In the genomic region with DNA sequence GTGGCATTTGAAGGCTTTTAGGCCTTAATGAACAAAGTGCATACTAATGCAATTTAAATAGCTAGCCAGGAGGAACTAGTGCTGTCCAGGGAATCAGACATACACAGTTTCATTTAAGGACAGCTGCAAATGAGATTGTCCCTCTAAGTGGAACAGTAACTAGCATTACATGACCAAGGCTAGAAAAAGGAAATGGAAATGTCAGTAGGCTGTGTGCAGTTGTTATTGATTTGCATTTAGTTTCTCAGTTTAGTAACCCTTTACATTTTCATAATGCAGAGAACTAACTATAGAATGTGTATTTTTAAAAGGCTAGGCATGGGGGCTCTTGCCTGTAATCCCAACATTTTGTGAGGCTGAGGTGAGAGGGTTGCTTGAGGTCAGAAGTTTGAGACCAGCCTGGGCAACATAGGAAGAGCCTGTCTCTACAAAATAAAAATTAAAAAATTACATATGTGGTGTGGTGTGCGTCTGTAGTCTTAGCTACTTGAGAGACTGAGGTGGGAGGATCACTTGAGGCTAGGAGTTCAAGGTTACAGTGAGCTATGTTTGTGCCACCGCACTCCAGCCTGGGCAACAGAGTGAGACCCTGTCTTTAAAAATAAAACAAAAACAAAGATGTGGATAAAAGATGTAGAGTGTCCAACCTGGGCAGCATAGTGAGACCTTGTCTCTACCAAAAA, we compare ENCODE assay signal across 12 cellular contexts.
A peak's percentile ranks its signal among the peaks of the same experiment; 100 is the strongest.
DNase-seq lines count a peak whose midpoint lies in the region; ATAC-seq and TF ChIP-seq lines count a peak whose summit lies in the region.
"Had no signal": no experiment of that assay in that cellular context is flagged by ENCODE, and none has a peak within 500 bp of the region (broad histone marks: within the 10 kb centered on the region; RNA-seq: fewer than 3 reads in every experiment).

No MANE protein-coding gene starts in this region.

- no peaks in the 10 kb centered on the region for H3K27me3 Mint-ChIP-seq in Calu3 (ENCODE audit: unreplicated experiment)

- peak; percentile 39 for DNase-seq in OCI-M1 (lab: John Stamatoyannopoulos, UW)
- DNase-seq in transverse colon: no peak
- no peak for DNase-seq in mesenchymal stem cell
- DNase-seq in kidney glomerular epithelial cell (lab: John Stamatoyannopoulos, UW): no peak
- no peak for DNase-seq in Calu3
- DNase-seq: activated naive CD4-positive, alpha-beta T cell treated with Interleukin-2 at 50 U/mL for 16 hours; effector CD4-positive, alpha-beta T cell; NCI-H1105 treated with DMSO at 0.1 percent for 48 hours; WERI-Rb-1 had no signal

- no peak overlapping the region for H3K4me2 ChIP-seq in mesenchymal stem cell (ENCODE audit: low read length, poor library complexity, severe bottlenecking)

- no peaks in the 10 kb centered on the region for H3K9me3 ChIP-seq in transverse colon
- no peaks in the 10 kb centered on the region for H3K9me3 ChIP-seq in mesenchymal stem cell (ENCODE audit: control insufficient read depth, low read length)

- H3K27ac ChIP-seq in transverse colon (no peak overlapping the region), mesenchymal stem cell (ENCODE audit: low read length, poor library complexity, severe bottlenecking) (no peak overlapping the region)
- H3K27ac ChIP-seq: WERI-Rb-1 had no signal

- no peak overlapping the region for H3K18ac ChIP-seq in mesenchymal stem cell (ENCODE audit: low read depth in 1 of 2, low read length in 2 of 2)

- H3K27ac Mint-ChIP-seq in Calu3 (ENCODE audit: unreplicated experiment): no peak overlapping the region

- no peak overlapping the region for H4K8ac ChIP-seq in mesenchymal stem cell (ENCODE audit: low read length)

- ATAC-seq in GM18511 (IDR thresholded peaks at IDR 0.05; ENCODE audit: unreplicated experiment) (peak; percentile 94), GM21367 (IDR thresholded peaks at IDR 0.05; ENCODE audit: unreplicated experiment) (peak; percentile 95), HG03039 (IDR thresholded peaks at IDR 0.05; ENCODE audit: unreplicated experiment) (peak; percentile 92)

- no peak overlapping the region for H2BK120ac ChIP-seq in mesenchymal stem cell (ENCODE audit: low read depth, low read length)

- H3K4me1 ChIP-seq in transverse colon: no peaks in the 10 kb centered on the region
- H3K4me1 ChIP-seq in mesenchymal stem cell (ENCODE audit: control insufficient read depth, insufficient read depth, low read depth, low read length): no peaks in the 10 kb centered on the region

- peaks cover 5% of the 10 kb centered on the region for H3K36me3 Mint-ChIP-seq in Calu3 (ENCODE audit: insufficient read depth, unreplicated experiment)

- intact Hi-C loops in transverse colon (cut with DNase I; ENCODE audit: low total_unique reads): no loop called here
- intact Hi-C loops in Calu3 (cut with micrococcal nuclease; ENCODE audit: unreplicated experiment): no loop called here

- H3K4me3 ChIP-seq in transverse colon: no peak overlapping the region
- no peak overlapping the region for H3K4me3 ChIP-seq in mesenchymal stem cell (ENCODE audit: insufficient read depth in 1 of 2, low read depth in 1 of 2, low read length in 2 of 2)

- peaks cover 0 to 16% (median 7%) of the 10 kb centered on the region in 4 donors for H3K36me3 ChIP-seq in transverse colon
- peaks cover 0 to 49% of the 10 kb centered on the region in 2 experiments for H3K36me3 ChIP-seq in mesenchymal stem cell (ENCODE audit: control insufficient read depth in 1 of 2, insufficient read depth in 2 of 2, low read depth in 1 of 2, low read length in 2 of 2)
- H3K36me3 ChIP-seq: WERI-Rb-1 had no signal

- H2BK5ac ChIP-seq in mesenchymal stem cell (ENCODE audit: low read depth, low read length, poor library complexity, severe bottlenecking): no peak overlapping the region

- 82 to 83% methylated on average over 2 of the region's 2 CpGs for WGBS in transverse colon (ENCODE audit: low coverage in 1 of 2), 2 donors
- 100% methylated on average over 1 of the region's 2 CpGs for WGBS in mesenchymal stem cell

- H2AFZ ChIP-seq in mesenchymal stem cell (ENCODE audit: low read depth, low read length): no peak overlapping the region

- H4K91ac ChIP-seq in mesenchymal stem cell (ENCODE audit: low read length): no peak overlapping the region

- H3K4ac ChIP-seq in mesenchymal stem cell (ENCODE audit: low read depth in 1 of 2, low read length in 2 of 2): no peak overlapping the region

- no peak overlapping the region for H2AK5ac ChIP-seq in mesenchymal stem cell (ENCODE audit: low read length, severe bottlenecking)

- no peak overlapping the region for H2BK15ac ChIP-seq in mesenchymal stem cell (ENCODE audit: low read depth, poor library complexity, severe bottlenecking)

- no peak overlapping the region for H3K23ac ChIP-seq in mesenchymal stem cell (ENCODE audit: low read length in 2 of 2)

- H3K9me3 Mint-ChIP-seq in Calu3 (ENCODE audit: low read depth, unreplicated experiment): no peaks in the 10 kb centered on the region

- in situ Hi-C loops in transverse colon (cut with MboI; ENCODE audit: low pct_ligation_motif_present in 1 of 4, low pct_unique_long_range_greater_than_20kb in 1 of 4, low sequenced_read_pairs in 3 of 4): no loop called here

- BruUV-seq in Calu3 (replicated peaks; lab: Mats Ljungman, UMichigan): no TSS peak

- H3K14ac ChIP-seq in mesenchymal stem cell (ENCODE audit: low read length in 2 of 2): no peak overlapping the region

- no peaks in the 10 kb centered on the region for H3K27me3 ChIP-seq in transverse colon
- no peaks in the 10 kb centered on the region for H3K27me3 ChIP-seq in mesenchymal stem cell (ENCODE audit: control insufficient read depth in 1 of 2, insufficient read depth in 1 of 2, low read length in 2 of 2)

- no peak overlapping the region for H2BK12ac ChIP-seq in mesenchymal stem cell (ENCODE audit: low read length in 2 of 2)

- no peak for TF ChIP-seq POLR2A in transverse colon (IDR thresholded peaks at IDR 0.05)

- no peak overlapping the region for H3K9ac ChIP-seq in mesenchymal stem cell (ENCODE audit: low read length)

- CTCF ChIA-PET in Calu3 (lab: Charles Lee): no interaction called here

- no peak overlapping the region for H3K4me3 Mint-ChIP-seq in Calu3 (ENCODE audit: low read depth, unreplicated experiment)

- TF ChIP-seq EP300 in transverse colon (IDR thresholded peaks at IDR 0.05; ENCODE audit: low read depth): no peak

- H3K79me1 ChIP-seq in mesenchymal stem cell (replicated peaks; ENCODE audit: low read length, poor library complexity, severe bottlenecking): peaks cover 5% of the 10 kb centered on the region

- TF ChIP-seq CTCF in transverse colon (IDR thresholded peaks at IDR 0.05): no peak
- no peak for TF ChIP-seq CTCF in Calu3 (IDR thresholded peaks at IDR 0.05; ENCODE audit: unreplicated experiment)

- H3K4me1 Mint-ChIP-seq in Calu3 (ENCODE audit: low read depth, unreplicated experiment): peaks cover under 1% of the 10 kb centered on the region
